Comparison of ENCODE assay signal across 13 cellular contexts in genomic region chr7:106678795-106679152, GRCh38.
"Had no signal": no experiment of that assay in that cellular context is flagged by ENCODE, and none has a peak within 500 bp of the region (broad histone marks: within the 10 kb centered on the region; RNA-seq: fewer than 3 reads in every experiment).

No MANE protein-coding gene starts in this region.

- H3K4me1 Mint-ChIP-seq: nephron had no signal

- H3K27me3 Mint-ChIP-seq: activated naive CD4-positive, alpha-beta T cell treated with anti-CD3 and anti-CD28 coated beads, Interleukin-2, amount 50 U/mL, for 24 hours; T-cell had no signal

- H3K27ac ChIP-seq: esophagus squamous epithelium, skin epidermis, suprapubic skin, WERI-Rb-1 had no signal

- H3K36me3 ChIP-seq: esophagus squamous epithelium, left lung, suprapubic skin, WERI-Rb-1 had no signal

- H3K4me3 Mint-ChIP-seq: activated naive CD4-positive, alpha-beta T cell treated with anti-CD3 and anti-CD28 coated beads, Interleukin-2, amount 50 U/mL, for 24 hours; nephron; T-cell had no signal

- H3K27me3 ChIP-seq: esophagus squamous epithelium, left lung, suprapubic skin had no signal

- H3K36me3 Mint-ChIP-seq: activated naive CD4-positive, alpha-beta T cell treated with anti-CD3 and anti-CD28 coated beads, Interleukin-2, amount 50 U/mL, for 24 hours; T-cell had no signal

- H3K9me3 Mint-ChIP-seq: activated naive CD4-positive, alpha-beta T cell treated with anti-CD3 and anti-CD28 coated beads, Interleukin-2, amount 50 U/mL, for 24 hours; T-cell had no signal

- H3K4me3 ChIP-seq: esophagus squamous epithelium, left lung, skin epidermis, suprapubic skin had no signal

- H3K27ac Mint-ChIP-seq: activated naive CD4-positive, alpha-beta T cell treated with anti-CD3 and anti-CD28 coated beads, Interleukin-2, amount 50 U/mL, for 24 hours; nephron; T-cell had no signal

- H3K9me3 ChIP-seq: esophagus squamous epithelium, left lung, suprapubic skin had no signal

- DNase-seq: activated CD8-positive, alpha-beta memory T cell treated with anti-CD3 and anti-CD28 coated beads for 24 hours; activated effector memory CD4-positive, alpha-beta T cell treated with Interleukin-2 at 50 U/mL for 16 hours; caudate nucleus; esophagus squamous epithelium; hippocampal formation; left lung; occipital lobe; WERI-Rb-1 had no signal

- H3K4me1 ChIP-seq: esophagus squamous epithelium, suprapubic skin had no signal
